18 cellular contexts compared by ENCODE assay signal in genomic region chr19:11414544-11414943, GRCh38. TPM values are rescaled to one million over a fixed set of nuclear protein-coding genes. Genes with fewer than 3 reads are reported as not detected.
"Had no signal": no experiment of that assay in that cellular context is flagged by ENCODE, and none has a peak within 500 bp of the region (broad histone marks: within the 10 kb centered on the region; RNA-seq: fewer than 3 reads in every experiment).

No MANE protein-coding gene starts in this region.

- H3K36me3 ChIP-seq: ovary, transverse colon had no signal

- H3K27ac ChIP-seq: body of pancreas, ovary, transverse colon had no signal

- H3K9me3 ChIP-seq: body of pancreas, ovary, transverse colon had no signal

- ATAC-seq: body of pancreas had no signal

- H3K27me3 ChIP-seq: body of pancreas, ovary had no signal

- H3K4me3 ChIP-seq: body of pancreas, ovary, transverse colon had no signal

- DNase-seq: activated B cell treated with CpG ODN at 0.5 μM for 24 hours; activated CD4-positive, alpha-beta T cell treated with anti-CD3 and anti-CD28 coated beads, Interleukin-2, amount 50 U/mL, for 1 hour; activated effector memory CD4-positive, alpha-beta T cell treated with Interleukin-2 at 50 U/mL for 16 hours; activated T-cell treated with anti-CD3 and anti-CD28 coated beads for 4 hours; amniotic stem cell; body of pancreas; cortex of kidney; effector memory CD4-positive, alpha-beta T cell; hippocampal formation; kidney glomerular epithelial cell; ovary; stimulated activated CD4-positive, alpha-beta T cell treated with anti-CD3 and anti-CD28 coated beads, Interleukin-12 subunit alpha, Interleukin-12 subunit beta, amount 100 ng/mL, for 4 hours; stimulated activated naive CD4-positive, alpha-beta T cell; substantia nigra; transverse colon had no signal

RNA-seq across cellular contexts. Expression of gene RGL3, which starts 4.6 kb away (rescaled TPM):
- total RNA-seq: activated CD8-positive, alpha-beta memory T cell treated with anti-CD3 and anti-CD28 coated beads for 36 hours; glomerular endothelial cell had no signal
- polyA plus RNA-seq: neural cell had no signal
